In genomic region chr14:100749967-100750597, GRCh38 we compare ENCODE assay signal across 1 cellular context.
A peak's percentile ranks its signal among the peaks of the same experiment; 100 is the strongest.
TF ChIP-seq lines count a peak whose summit lies in the region.

No MANE protein-coding gene starts in this region.

TF ChIP-seq in HepG2, 621 proteins besides CTCF, POLR2A, EP300 and RAD21 (continued from another document and continues in another):
- 0 out of 2 replicates have a peak, but pooled peaks have one; percentile 42 for TF ChIP-seq KDM6A (CRISPR knock-in tag; IDR thresholded peaks at IDR 0.05; ENCODE audit: low read depth)
- no peak for TF ChIP-seq MTA1 (CRISPR knock-in tag; IDR thresholded peaks at IDR 0.05; ENCODE audit: borderline replicate concordance)
- 0 out of 2 replicates have a peak, but pooled peaks have one; percentile 7 for TF ChIP-seq MXD4 (CRISPR knock-in tag; IDR thresholded peaks at IDR 0.05)
- TF ChIP-seq ZNF768 (CRISPR knock-in tag; IDR thresholded peaks at IDR 0.05), result no peak
- TF ChIP-seq MED13 (CRISPR knock-in tag; IDR thresholded peaks at IDR 0.05), result peak; percentile 96
- TF ChIP-seq ZNF782 (CRISPR knock-in tag; IDR thresholded peaks at IDR 0.05; ENCODE audit: borderline replicate concordance), result no peak
- TF ChIP-seq, protein P1, sequence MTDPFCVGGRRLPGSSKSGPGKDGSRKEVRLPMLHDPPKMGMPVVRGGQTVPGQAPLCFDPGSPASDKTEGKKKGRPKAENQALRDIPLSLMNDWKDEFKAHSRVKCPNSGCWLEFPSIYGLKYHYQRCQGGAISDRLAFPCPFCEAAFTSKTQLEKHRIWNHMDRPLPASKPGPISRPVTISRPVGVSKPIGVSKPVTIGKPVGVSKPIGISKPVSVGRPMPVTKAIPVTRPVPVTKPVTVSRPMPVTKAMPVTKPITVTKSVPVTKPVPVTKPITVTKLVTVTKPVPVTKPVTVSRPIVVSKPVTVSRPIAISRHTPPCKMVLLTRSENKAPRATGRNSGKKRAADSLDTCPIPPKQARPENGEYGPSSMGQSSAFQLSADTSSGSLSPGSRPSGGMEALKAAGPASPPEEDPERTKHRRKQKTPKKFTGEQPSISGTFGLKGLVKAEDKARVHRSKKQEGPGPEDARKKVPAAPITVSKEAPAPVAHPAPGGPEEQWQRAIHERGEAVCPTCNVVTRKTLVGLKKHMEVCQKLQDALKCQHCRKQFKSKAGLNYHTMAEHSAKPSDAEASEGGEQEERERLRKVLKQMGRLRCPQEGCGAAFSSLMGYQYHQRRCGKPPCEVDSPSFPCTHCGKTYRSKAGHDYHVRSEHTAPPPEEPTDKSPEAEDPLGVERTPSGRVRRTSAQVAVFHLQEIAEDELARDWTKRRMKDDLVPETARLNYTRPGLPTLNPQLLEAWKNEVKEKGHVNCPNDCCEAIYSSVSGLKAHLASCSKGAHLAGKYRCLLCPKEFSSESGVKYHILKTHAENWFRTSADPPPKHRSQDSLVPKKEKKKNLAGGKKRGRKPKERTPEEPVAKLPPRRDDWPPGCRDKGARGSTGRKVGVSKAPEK (CRISPR knock-in tag; IDR thresholded peaks at IDR 0.05; ENCODE audit: borderline replicate concordance), result no peak
- peak; percentile 22; the same call in 1 of the 2 replicates for TF ChIP-seq FOXA1 (IDR thresholded peaks at IDR 0.05)
- peak; percentile 95 for TF ChIP-seq FOXA1 (CRISPR knock-in tag; IDR thresholded peaks at IDR 0.05)
- peak; percentile 65 for TF ChIP-seq PPARG (CRISPR knock-in tag; conservative IDR thresholded peaks at IDR 0.05)
- TF ChIP-seq, protein P2, sequence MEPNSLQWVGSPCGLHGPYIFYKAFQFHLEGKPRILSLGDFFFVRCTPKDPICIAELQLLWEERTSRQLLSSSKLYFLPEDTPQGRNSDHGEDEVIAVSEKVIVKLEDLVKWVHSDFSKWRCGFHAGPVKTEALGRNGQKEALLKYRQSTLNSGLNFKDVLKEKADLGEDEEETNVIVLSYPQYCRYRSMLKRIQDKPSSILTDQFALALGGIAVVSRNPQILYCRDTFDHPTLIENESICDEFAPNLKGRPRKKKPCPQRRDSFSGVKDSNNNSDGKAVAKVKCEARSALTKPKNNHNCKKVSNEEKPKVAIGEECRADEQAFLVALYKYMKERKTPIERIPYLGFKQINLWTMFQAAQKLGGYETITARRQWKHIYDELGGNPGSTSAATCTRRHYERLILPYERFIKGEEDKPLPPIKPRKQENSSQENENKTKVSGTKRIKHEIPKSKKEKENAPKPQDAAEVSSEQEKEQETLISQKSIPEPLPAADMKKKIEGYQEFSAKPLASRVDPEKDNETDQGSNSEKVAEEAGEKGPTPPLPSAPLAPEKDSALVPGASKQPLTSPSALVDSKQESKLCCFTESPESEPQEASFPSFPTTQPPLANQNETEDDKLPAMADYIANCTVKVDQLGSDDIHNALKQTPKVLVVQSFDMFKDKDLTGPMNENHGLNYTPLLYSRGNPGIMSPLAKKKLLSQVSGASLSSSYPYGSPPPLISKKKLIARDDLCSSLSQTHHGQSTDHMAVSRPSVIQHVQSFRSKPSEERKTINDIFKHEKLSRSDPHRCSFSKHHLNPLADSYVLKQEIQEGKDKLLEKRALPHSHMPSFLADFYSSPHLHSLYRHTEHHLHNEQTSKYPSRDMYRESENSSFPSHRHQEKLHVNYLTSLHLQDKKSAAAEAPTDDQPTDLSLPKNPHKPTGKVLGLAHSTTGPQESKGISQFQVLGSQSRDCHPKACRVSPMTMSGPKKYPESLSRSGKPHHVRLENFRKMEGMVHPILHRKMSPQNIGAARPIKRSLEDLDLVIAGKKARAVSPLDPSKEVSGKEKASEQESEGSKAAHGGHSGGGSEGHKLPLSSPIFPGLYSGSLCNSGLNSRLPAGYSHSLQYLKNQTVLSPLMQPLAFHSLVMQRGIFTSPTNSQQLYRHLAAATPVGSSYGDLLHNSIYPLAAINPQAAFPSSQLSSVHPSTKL (CRISPR knock-in tag; IDR thresholded peaks at IDR 0.05), result peak; percentile 72
- no peak for TF ChIP-seq ZBTB21 (CRISPR knock-in tag; IDR thresholded peaks at IDR 0.05)
- no peak for TF ChIP-seq RBFOX2 (IDR thresholded peaks at IDR 0.05; ENCODE audit: low read depth, low read length)
- no peak for TF ChIP-seq ZGPAT (CRISPR knock-in tag; IDR thresholded peaks at IDR 0.05)
- TF ChIP-seq, protein P3, sequence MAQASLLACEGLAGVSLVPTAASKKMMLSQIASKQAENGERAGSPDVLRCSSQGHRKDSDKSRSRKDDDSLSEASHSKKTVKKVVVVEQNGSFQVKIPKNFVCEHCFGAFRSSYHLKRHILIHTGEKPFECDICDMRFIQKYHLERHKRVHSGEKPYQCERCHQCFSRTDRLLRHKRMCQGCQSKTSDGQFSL (CRISPR knock-in tag; IDR thresholded peaks at IDR 0.05), result peak; percentile 96
- TF ChIP-seq ZNF331 (CRISPR knock-in tag; IDR thresholded peaks at IDR 0.05), result peak; percentile 76; the same call in 1 of the 2 replicates
- no peak for TF ChIP-seq ZFP62 (CRISPR knock-in tag; IDR thresholded peaks at IDR 0.05)
- 0 out of 2 replicates have a peak, but pooled peaks have one; percentile 58 for TF ChIP-seq ZNF710 (CRISPR knock-in tag; IDR thresholded peaks at IDR 0.05; ENCODE audit: borderline replicate concordance)
- 0 out of 2 replicates have a peak, but pooled peaks have one; percentile 32 for TF ChIP-seq KDM3A (CRISPR knock-in tag; IDR thresholded peaks at IDR 0.05; ENCODE audit: low read depth)
- TF ChIP-seq FOSL2 (CRISPR knock-in tag; IDR thresholded peaks at IDR 0.05), result peak; percentile 85
- TF ChIP-seq RBM22 (optimal IDR thresholded peaks at IDR 0.05; ENCODE audit: low read length), result no peak
- no peak for TF ChIP-seq GTF2F1 (IDR thresholded peaks at IDR 0.05; ENCODE audit: low read length)
- 0 out of 2 replicates have a peak, but pooled peaks have one; percentile 33 for TF ChIP-seq ZNF567 (CRISPR knock-in tag; IDR thresholded peaks at IDR 0.05; ENCODE audit: borderline replicate concordance)
- peak; percentile 49; the same call in 1 of the 2 replicates for TF ChIP-seq HOXA5 (CRISPR knock-in tag; IDR thresholded peaks at IDR 0.05)
- peak; percentile 38; the same call in 1 of the 2 replicates for TF ChIP-seq POLR2G (IDR thresholded peaks at IDR 0.05; ENCODE audit: low read depth, low read length)
- peak; percentile 39; the same call in 1 of the 2 replicates for TF ChIP-seq HMG20A (CRISPR knock-in tag; IDR thresholded peaks at IDR 0.05; ENCODE audit: borderline replicate concordance)
- no peak for TF ChIP-seq BRCA1 (CRISPR knock-in tag; IDR thresholded peaks at IDR 0.05)
- TF ChIP-seq ZNF788 (CRISPR knock-in tag; IDR thresholded peaks at IDR 0.05; ENCODE audit: borderline replicate concordance), result peak; percentile 36; the same call in 1 of the 2 replicates
- peak; percentile 37; the same call in 1 of the 2 replicates for TF ChIP-seq SIX1 (CRISPR knock-in tag; IDR thresholded peaks at IDR 0.05; ENCODE audit: borderline replicate concordance)
- TF ChIP-seq FOXK1 (CRISPR knock-in tag; IDR thresholded peaks at IDR 0.05; ENCODE audit: borderline replicate concordance, low read depth), result peak; percentile 31; the same call in 1 of the 2 replicates
- 0 out of 2 replicates have a peak, but pooled peaks have one; percentile 19 for TF ChIP-seq KDM5B (CRISPR knock-in tag; IDR thresholded peaks at IDR 0.05; ENCODE audit: borderline replicate concordance)
- no peak for TF ChIP-seq ZNF841 (CRISPR knock-in tag; IDR thresholded peaks at IDR 0.05; ENCODE audit: borderline replicate concordance)
- TF ChIP-seq RXRA (CRISPR knock-in tag; IDR thresholded peaks at IDR 0.05), result peak; percentile 32; the same call in 1 of the 2 replicates
- TF ChIP-seq PATZ1 (CRISPR knock-in tag; IDR thresholded peaks at IDR 0.05), result peak; percentile 80
- no peak for TF ChIP-seq ZNF615 (CRISPR knock-in tag; IDR thresholded peaks at IDR 0.05; ENCODE audit: borderline replicate concordance)
- 0 out of 2 replicates have a peak, but pooled peaks have one; percentile 4 for TF ChIP-seq STAG1 (CRISPR knock-in tag; IDR thresholded peaks at IDR 0.05)
- no peak for TF ChIP-seq ZNF724P (CRISPR knock-in tag; IDR thresholded peaks at IDR 0.05; ENCODE audit: borderline replicate concordance)
- no peak for TF ChIP-seq ZMAT3 (CRISPR knock-in tag; conservative IDR thresholded peaks at IDR 0.05)
- TF ChIP-seq ZNF296 (CRISPR knock-in tag; conservative IDR thresholded peaks at IDR 0.05), result 0 out of 2 replicates have a peak, but pooled peaks have one; percentile 55
- TF ChIP-seq AKAP8 (CRISPR knock-in tag; IDR thresholded peaks at IDR 0.05), result no peak
- TF ChIP-seq SALL1 (CRISPR knock-in tag; IDR thresholded peaks at IDR 0.05), result peak; percentile 86
- TF ChIP-seq ZNF558 (CRISPR knock-in tag; IDR thresholded peaks at IDR 0.05; ENCODE audit: borderline replicate concordance), result no peak
- TF ChIP-seq, protein P4, sequence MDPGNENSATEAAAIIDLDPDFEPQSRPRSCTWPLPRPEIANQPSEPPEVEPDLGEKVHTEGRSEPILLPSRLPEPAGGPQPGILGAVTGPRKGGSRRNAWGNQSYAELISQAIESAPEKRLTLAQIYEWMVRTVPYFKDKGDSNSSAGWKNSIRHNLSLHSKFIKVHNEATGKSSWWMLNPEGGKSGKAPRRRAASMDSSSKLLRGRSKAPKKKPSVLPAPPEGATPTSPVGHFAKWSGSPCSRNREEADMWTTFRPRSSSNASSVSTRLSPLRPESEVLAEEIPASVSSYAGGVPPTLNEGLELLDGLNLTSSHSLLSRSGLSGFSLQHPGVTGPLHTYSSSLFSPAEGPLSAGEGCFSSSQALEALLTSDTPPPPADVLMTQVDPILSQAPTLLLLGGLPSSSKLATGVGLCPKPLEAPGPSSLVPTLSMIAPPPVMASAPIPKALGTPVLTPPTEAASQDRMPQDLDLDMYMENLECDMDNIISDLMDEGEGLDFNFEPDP (CRISPR knock-in tag; conservative IDR thresholded peaks at IDR 0.05), result no peak
- TF ChIP-seq ZNF460 (CRISPR knock-in tag; IDR thresholded peaks at IDR 0.05; ENCODE audit: borderline replicate concordance), result no peak
- TF ChIP-seq, protein P5, sequence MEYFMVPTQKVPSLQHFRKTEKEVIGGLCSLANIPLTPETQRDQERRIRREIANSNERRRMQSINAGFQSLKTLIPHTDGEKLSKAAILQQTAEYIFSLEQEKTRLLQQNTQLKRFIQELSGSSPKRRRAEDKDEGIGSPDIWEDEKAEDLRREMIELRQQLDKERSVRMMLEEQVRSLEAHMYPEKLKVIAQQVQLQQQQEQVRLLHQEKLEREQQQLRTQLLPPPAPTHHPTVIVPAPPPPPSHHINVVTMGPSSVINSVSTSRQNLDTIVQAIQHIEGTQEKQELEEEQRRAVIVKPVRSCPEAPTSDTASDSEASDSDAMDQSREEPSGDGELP (IDR thresholded peaks at IDR 0.05; ENCODE audit: borderline replicate concordance, low read depth), result peak; percentile 45; the same call in 1 of the 2 replicates
- TF ChIP-seq ZNF780A (CRISPR knock-in tag; IDR thresholded peaks at IDR 0.05), result no peak
- TF ChIP-seq, protein P6, sequence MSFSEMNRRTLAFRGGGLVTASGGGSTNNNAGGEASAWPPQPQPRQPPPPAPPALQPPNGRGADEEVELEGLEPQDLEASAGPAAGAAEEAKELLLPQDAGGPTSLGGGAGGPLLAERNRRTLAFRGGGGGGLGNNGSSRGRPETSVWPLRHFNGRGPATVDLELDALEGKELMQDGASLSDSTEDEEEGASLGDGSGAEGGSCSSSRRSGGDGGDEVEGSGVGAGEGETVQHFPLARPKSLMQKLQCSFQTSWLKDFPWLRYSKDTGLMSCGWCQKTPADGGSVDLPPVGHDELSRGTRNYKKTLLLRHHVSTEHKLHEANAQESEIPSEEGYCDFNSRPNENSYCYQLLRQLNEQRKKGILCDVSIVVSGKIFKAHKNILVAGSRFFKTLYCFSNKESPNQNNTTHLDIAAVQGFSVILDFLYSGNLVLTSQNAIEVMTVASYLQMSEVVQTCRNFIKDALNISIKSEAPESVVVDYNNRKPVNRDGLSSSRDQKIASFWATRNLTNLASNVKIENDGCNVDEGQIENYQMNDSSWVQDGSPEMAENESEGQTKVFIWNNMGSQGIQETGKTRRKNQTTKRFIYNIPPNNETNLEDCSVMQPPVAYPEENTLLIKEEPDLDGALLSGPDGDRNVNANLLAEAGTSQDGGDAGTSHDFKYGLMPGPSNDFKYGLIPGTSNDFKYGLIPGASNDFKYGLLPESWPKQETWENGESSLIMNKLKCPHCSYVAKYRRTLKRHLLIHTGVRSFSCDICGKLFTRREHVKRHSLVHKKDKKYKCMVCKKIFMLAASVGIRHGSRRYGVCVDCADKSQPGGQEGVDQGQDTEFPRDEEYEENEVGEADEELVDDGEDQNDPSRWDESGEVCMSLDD (CRISPR knock-in tag; IDR thresholded peaks at IDR 0.05; ENCODE audit: borderline replicate concordance), result peak; percentile 65; the same call in 1 of the 2 replicates
- no peak for TF ChIP-seq ZNF501 (CRISPR knock-in tag; IDR thresholded peaks at IDR 0.05)
- 0 out of 2 replicates have a peak, but pooled peaks have one; percentile 16 for TF ChIP-seq GABPB1 (CRISPR knock-in tag; IDR thresholded peaks at IDR 0.05)
